ENCODE assay signal across 21 cellular contexts in the genomic region with DNA sequence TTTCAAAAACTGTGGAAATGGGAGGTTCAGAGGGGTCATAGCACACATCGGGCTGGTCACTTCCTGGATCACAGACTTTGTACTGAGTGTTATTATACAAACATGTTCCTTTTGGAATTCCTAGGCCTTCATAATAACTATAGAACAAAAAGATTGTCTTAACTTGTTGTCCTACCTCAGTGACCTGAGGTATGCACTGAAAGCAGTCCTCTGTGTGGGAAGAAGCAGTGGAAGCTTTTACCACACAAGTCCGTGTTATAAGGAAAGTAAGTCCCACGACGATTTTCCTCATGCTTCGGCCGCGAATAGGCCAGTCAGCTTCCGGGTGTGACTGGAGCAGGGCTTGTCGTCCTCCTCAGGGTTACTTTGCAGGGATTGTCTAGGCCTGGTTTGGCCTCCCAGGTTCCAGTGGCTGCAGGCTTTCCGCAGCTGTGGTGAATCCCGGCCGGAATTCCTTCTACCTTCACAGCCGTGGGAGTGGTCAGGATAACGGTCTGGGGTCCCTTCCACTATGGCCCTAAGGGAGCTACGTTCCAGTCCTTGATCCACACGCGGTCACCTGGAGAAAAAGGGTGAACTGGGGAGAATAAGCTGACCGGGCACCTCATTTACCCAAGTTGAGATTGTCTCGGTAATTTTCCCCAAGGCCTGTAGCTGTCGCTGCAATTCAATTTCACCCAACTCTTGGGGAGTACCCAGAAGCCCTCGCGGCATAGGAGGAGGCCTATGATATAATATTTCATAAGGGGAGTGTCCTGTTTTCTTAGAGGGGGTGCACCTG. TPM values are rescaled to one million over a fixed set of nuclear protein-coding genes. Genes with fewer than 3 reads are reported as not detected.
A peak's percentile ranks its signal among the peaks of the same experiment; 100 is the strongest.
DNase-seq lines count a peak whose midpoint lies in the region; TF ChIP-seq lines count a peak whose summit lies in the region.
"Had no signal": no experiment of that assay in that cellular context is flagged by ENCODE, and none has a peak within 500 bp of the region (broad histone marks: within the 10 kb centered on the region; RNA-seq: fewer than 3 reads in every experiment).

No MANE protein-coding gene starts in this region.

- H3K4me3 ChIP-seq in GM12875 (ENCODE audit: low read depth, low read length) (no peak overlapping the region), OCI-LY1 (ENCODE audit: low read depth, low read length, poor library complexity, severe bottlenecking) (peak overlapping the region; percentile 60), tibial nerve (no peak overlapping the region)
- H3K4me3 ChIP-seq: coronary artery, thoracic aorta had no signal

- H3K4me1 ChIP-seq in OCI-LY1 (ENCODE audit: insufficient read depth, low read length, severe bottlenecking) (peaks cover 57% of the 10 kb centered on the region), tibial nerve (peaks cover 0 to 4% (median 0%) of the 10 kb centered on the region in 4 donors)

- H3K9me3 ChIP-seq in OCI-LY1 (ENCODE audit: low read length) (no peaks in the 10 kb centered on the region), tibial nerve (peaks cover 0 to 11% (median 0%) of the 10 kb centered on the region in 4 donors)
- H3K9me3 ChIP-seq: thoracic aorta had no signal

- no peak overlapping the region for H2AFZ ChIP-seq in OCI-LY1 (ENCODE audit: low read length)

- DNase-seq in epithelial cell of prostate (ENCODE audit: low read depth, low spot score) = no peak
- DNase-seq in posterior vena cava (ENCODE audit: low spot score) = peak; percentile 50
- no peak for DNase-seq in tibial nerve (ENCODE audit: low spot score in 2 of 2)
- DNase-seq in EL = no peak
- no peak for DNase-seq in NCI-H2227 (lab: John Stamatoyannopoulos, UW; ENCODE audit: unreplicated experiment)
- DNase-seq in NCI-H345 treated with DMSO at 0.1 percent for 48 hours (lab: John Stamatoyannopoulos, UW; ENCODE audit: unreplicated experiment) = no peak
- DNase-seq: activated gamma-delta T cell; DMS53; erythroblast; KG1; NCI-H1417; NCI-H345; NK-92 treated with Interleukin-12 subunit alpha and Interleukin-12 subunit beta, amount 100 ng/mL, for 24 hours; occipital lobe; SHP77 treated with DMSO at 0.1 percent for 48 hours; stimulated activated CD4-positive, alpha-beta T cell treated with anti-CD3 and anti-CD28 coated beads, Interleukin-4, amount 100 ng/mL, for 1 hour had no signal

- TF ChIP-seq EP300 in tibial nerve (IDR thresholded peaks at IDR 0.05) = no peak

- no peaks in the 10 kb centered on the region for H3F3A ChIP-seq in OCI-LY1 (ENCODE audit: insufficient read depth, low read length)

- H3K4me2 ChIP-seq in OCI-LY1 (ENCODE audit: low read length) = peak overlapping the region; percentile 82

- H3K27ac ChIP-seq in OCI-LY1 (ENCODE audit: low read depth, low read length, poor library complexity, severe bottlenecking) (peak overlapping the region; percentile 91), epithelial cell of prostate (peak overlapping the region; percentile 23), tibial nerve (no peak overlapping the region)
- H3K27ac ChIP-seq: thoracic aorta had no signal

- H4K20me1 ChIP-seq in OCI-LY1 (ENCODE audit: insufficient read depth, low read length) = no peaks in the 10 kb centered on the region

- TF ChIP-seq CTCF in GM12875 (IDR thresholded peaks at IDR 0.05; ENCODE audit: borderline replicate concordance, insufficient read depth, low read depth, low read length) (peak; percentile 20; the same call in 1 of the 2 replicates), OCI-LY1 (IDR thresholded peaks at IDR 0.05; ENCODE audit: low read length) (peak; percentile 66), tibial nerve (IDR thresholded peaks at IDR 0.05) (no peak)

- no peaks in the 10 kb centered on the region for H3K79me2 ChIP-seq in OCI-LY1 (ENCODE audit: insufficient read depth, low read length)

- WGBS in tibial nerve, 2 donors = 54 to 59% methylated on average over 22 of the region's 22 CpGs

- TF ChIP-seq POLR2A in tibial nerve (IDR thresholded peaks at IDR 0.05) = no peak

- H3K27me3 ChIP-seq in OCI-LY1 (ENCODE audit: insufficient read depth, low read length) (no peaks in the 10 kb centered on the region), tibial nerve (no peaks in the 10 kb centered on the region)

- H3K36me3 ChIP-seq in OCI-LY1 (ENCODE audit: insufficient read depth, low read length) (no peaks in the 10 kb centered on the region), tibial nerve (no peaks in the 10 kb centered on the region)
- H3K36me3 ChIP-seq: thoracic aorta had no signal

- no peaks in the 10 kb centered on the region for H3K9me2 ChIP-seq in OCI-LY1 (ENCODE audit: low read depth, low read length)

- intact Hi-C loops in posterior vena cava (cut with DNase I) = loop anchor here in 1 of 2 donors (10.0 kb wide), 1 partner anchor 435 kb away; no protein-coding TSS in a partner anchor

- H3K9ac ChIP-seq in OCI-LY1 (ENCODE audit: low read length) = peak overlapping the region; percentile 72

RNA-seq across cellular contexts. Expression of gene NAPSA, which starts 16.0 kb away (rescaled TPM):
- total RNA-seq in posterior vena cava = under 1 TPM; 0.33 to 0.37 TPM
- total RNA-seq in tibial nerve = 1 to 10 TPM in 1 of 4 donors, under 1 TPM in 1, not detected in 2; 0.39 to 2.1 TPM
- total RNA-seq: mononuclear cell, thoracic aorta had no signal

RNA-seq across cellular contexts. Expression of gene KCNC3, which starts 20.3 kb away (rescaled TPM):
- under 1 TPM; 0.83 to 0.90 TPM for total RNA-seq in posterior vena cava
- total RNA-seq in tibial nerve = 1 to 10 TPM in 1 of 4 donors, under 1 TPM in 3; 0.21 to 1.2 (median 0.71) TPM

RNA-seq across cellular contexts. Expression of gene NR1H2, which starts 26.8 kb away (rescaled TPM):
- total RNA-seq in posterior vena cava (10 to 100 TPM; 65.0 to 82.3 TPM), tibial nerve (100 to 1,000 TPM in 1 of 4 donors, 10 to 100 TPM in 3; 80.2 to 125 (median 93.7) TPM)

RNA-seq across cellular contexts. Expression of gene POLD1, which starts 34.7 kb away (rescaled TPM):
- total RNA-seq in posterior vena cava (10 to 100 TPM; 10.4 to 12.3 TPM), tibial nerve (10 to 100 TPM; 10.8 to 28.2 (median 15.5) TPM)

Comparison
In these comparisons a context has a peak if more than half of its experiments do, and no peak if none do; other contexts are left out.
1. CTCF ChIP-seq: peak in GM12875 (single experiment) and OCI-LY1 (single experiment); none in tibial nerve (0 of 5).
2. H3K27ac ChIP-seq: peak in OCI-LY1 (single experiment) and epithelial cell of prostate (single experiment); none in tibial nerve (0 of 4).